In the genomic region with DNA sequence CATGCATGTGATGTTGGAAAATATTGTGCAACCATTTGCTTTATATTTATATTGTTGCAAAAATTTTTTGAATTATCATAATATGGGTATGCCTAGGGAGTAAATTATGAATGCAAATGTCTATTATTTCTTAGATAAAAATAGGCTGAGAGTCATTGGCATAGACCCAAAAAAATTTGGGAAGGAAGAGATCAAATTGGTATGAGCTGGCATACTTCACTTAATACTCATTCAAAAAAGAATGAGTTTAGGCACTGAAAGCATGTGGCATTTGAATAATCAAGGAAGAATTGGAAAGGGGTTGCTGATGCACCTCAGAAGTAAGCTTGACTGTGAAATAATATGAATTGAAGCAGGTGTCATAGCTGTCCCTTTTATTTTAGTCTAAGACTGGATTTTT, we compare ENCODE assay signal across 27 cellular contexts.
"Had no signal": no experiment of that assay in that cellular context is flagged by ENCODE, and none has a peak within 500 bp of the region (broad histone marks: within the 10 kb centered on the region; RNA-seq: fewer than 3 reads in every experiment).

No MANE protein-coding gene starts in this region.

- H3K9me3 Mint-ChIP-seq: activated T-cell treated with anti-CD3 and anti-CD28 coated beads, Interleukin-2, amount 50 U/mL, for 24 hours had no signal

- H3K4me1 Mint-ChIP-seq: activated B cell treated with CpG ODN at 0.5 μM for 24 hours; activated CD4-positive, alpha-beta T cell treated with anti-CD3 and anti-CD28 coated beads for 36 hours; activated T-helper 17 cell treated with anti-CD3 and anti-CD28 coated beads, Interleukin-2, amount 50 U/mL, for 72 hours; endodermal cell; nephron had no signal

- H3K9me3 ChIP-seq: neutrophil, ovary, prostate gland, thoracic aorta, vagina had no signal

- FAIRE-seq: astrocyte, frontal cortex had no signal

- H3K4me3 Mint-ChIP-seq: activated B cell treated with CpG ODN at 0.5 μM for 24 hours; activated CD4-positive, alpha-beta T cell treated with anti-CD3 and anti-CD28 coated beads for 36 hours; activated T-cell treated with anti-CD3 and anti-CD28 coated beads, Interleukin-2, amount 50 U/mL, for 24 hours; activated T-helper 17 cell treated with anti-CD3 and anti-CD28 coated beads, Interleukin-2, amount 50 U/mL, for 72 hours; endodermal cell; nephron; type B pancreatic cell had no signal

- H3K4me3 ChIP-seq: coronary artery, ovary, prostate gland, spleen, thoracic aorta, vagina had no signal

- ATAC-seq: activated CD4-positive, alpha-beta T cell treated with anti-CD3 and anti-CD28 coated beads for 36 hours; activated naive CD4-positive, alpha-beta T cell treated with anti-CD3 and anti-CD28 coated beads, Interleukin-2, amount 50 U/mL, for 72 hours; activated T-helper 17 cell treated with anti-CD3 and anti-CD28 coated beads, Interleukin-2, amount 50 U/mL, for 72 hours; left cardiac atrium had no signal

- DNase-seq: activated B cell treated with CpG ODN at 0.5 μM for 24 hours; activated CD4-positive, alpha-beta T cell treated with anti-CD3 and anti-CD28 coated beads for 36 hours; activated CD4-positive, alpha-beta T cell treated with anti-CD3 and anti-CD28 coated beads, Interleukin-2, amount 50 U/mL, for 4 hours; activated CD8-positive, alpha-beta memory T cell treated with anti-CD3 and anti-CD28 coated beads for 24 hours; activated CD8-positive, alpha-beta memory T cell treated with anti-CD3 and anti-CD28 coated beads, Interleukin-2, amount 50 U/mL, for 4 hours; activated T-cell treated with anti-CD3 and anti-CD28 coated beads, Interleukin-2, amount 50 U/mL, for 24 hours; endodermal cell; hypothalamus; left cardiac atrium; midbrain; ovary; spleen; stimulated activated CD4-positive, alpha-beta T cell treated with anti-CD3 and anti-CD28 coated beads, Interleukin-4, amount 100 ng/mL, for 1 hour; stimulated activated naive CD4-positive, alpha-beta T cell treated with Interleukin-2 at 50 U/mL for 16 hours; T1000 had no signal

- H3K27me3 Mint-ChIP-seq: activated B cell treated with CpG ODN at 0.5 μM for 24 hours; activated T-cell treated with anti-CD3 and anti-CD28 coated beads, Interleukin-2, amount 50 U/mL, for 24 hours; activated T-helper 17 cell treated with anti-CD3 and anti-CD28 coated beads, Interleukin-2, amount 50 U/mL, for 72 hours; type B pancreatic cell had no signal

- H3K27ac Mint-ChIP-seq: activated B cell treated with CpG ODN at 0.5 μM for 24 hours; activated CD4-positive, alpha-beta T cell treated with anti-CD3 and anti-CD28 coated beads for 36 hours; activated naive CD4-positive, alpha-beta T cell treated with anti-CD3 and anti-CD28 coated beads, Interleukin-2, amount 50 U/mL, for 72 hours; activated T-cell treated with anti-CD3 and anti-CD28 coated beads, Interleukin-2, amount 50 U/mL, for 24 hours; activated T-helper 17 cell treated with anti-CD3 and anti-CD28 coated beads, Interleukin-2, amount 50 U/mL, for 72 hours; endodermal cell; nephron; type B pancreatic cell had no signal

- H3K4me1 ChIP-seq: prostate gland, spleen, vagina had no signal

- H3K36me3 Mint-ChIP-seq: activated naive CD4-positive, alpha-beta T cell treated with anti-CD3 and anti-CD28 coated beads, Interleukin-2, amount 50 U/mL, for 72 hours; type B pancreatic cell had no signal

- H3K36me3 ChIP-seq: neutrophil, ovary, prostate gland, spleen, thoracic aorta, vagina had no signal

- H3K27ac ChIP-seq: coronary artery, epithelial cell of prostate, neutrophil, ovary, prostate gland, spleen, thoracic aorta, vagina had no signal

- H3K27me3 ChIP-seq: neutrophil, ovary, spleen, vagina had no signal
